ENCODE assay signal across 28 cellular contexts in genomic region chr14:22316473-22316872, GRCh38.
"Had no signal": no experiment of that assay in that cellular context is flagged by ENCODE, and none has a peak within 500 bp of the region (broad histone marks: within the 10 kb centered on the region; RNA-seq: fewer than 3 reads in every experiment).

No MANE protein-coding gene starts in this region.

- H3K36me3 Mint-ChIP-seq: activated naive CD8-positive, alpha-beta T cell treated with anti-CD3 and anti-CD28 coated beads for 36 hours; brain had no signal

- H3K4me3 Mint-ChIP-seq: activated CD4-positive, alpha-beta T cell treated with anti-CD3 and anti-CD28 coated beads for 36 hours; activated CD8-positive, alpha-beta T cell treated with anti-CD3 and anti-CD28 coated beads for 36 hours; activated naive CD8-positive, alpha-beta T cell treated with anti-CD3 and anti-CD28 coated beads for 36 hours; brain had no signal

- H3K4me1 ChIP-seq: breast epithelium, colonic mucosa, gastroesophageal sphincter, heart right ventricle had no signal

- H3K4me2 ChIP-seq: hepatocyte had no signal

- H2AFZ ChIP-seq: hepatocyte had no signal

- H3K79me2 ChIP-seq: hepatocyte had no signal

- H3K9me3 ChIP-seq: ascending aorta, breast epithelium, colonic mucosa, esophagus squamous epithelium, gastroesophageal sphincter, heart right ventricle had no signal

- H3K4me1 Mint-ChIP-seq: activated CD4-positive, alpha-beta T cell treated with anti-CD3 and anti-CD28 coated beads for 36 hours; activated naive CD8-positive, alpha-beta T cell treated with anti-CD3 and anti-CD28 coated beads for 36 hours had no signal

- H3K36me3 ChIP-seq: ascending aorta, breast epithelium, cardiac muscle cell, colonic mucosa, esophagus squamous epithelium, gastroesophageal sphincter, heart right ventricle had no signal

- DNase-seq: activated CD4-positive, alpha-beta T cell treated with anti-CD3 and anti-CD28 coated beads for 36 hours; activated CD4-positive, alpha-beta T cell treated with anti-CD3 and anti-CD28 coated beads, Interleukin-2, amount 50 U/mL, for 1 hour; activated CD4-positive, alpha-beta T cell treated with anti-CD3 and anti-CD28 coated beads, Interleukin-2, amount 50 U/mL, for 48 hours; activated CD4-positive, CD25-positive, alpha-beta regulatory T cell; activated CD4-positive, CD25-positive, alpha-beta regulatory T cell treated with anti-CD3 and anti-CD28 coated beads, Interleukin-2, amount 50 U/mL, for 72 hours; activated CD8-positive, alpha-beta memory T cell treated with anti-CD3 and anti-CD28 coated beads for 24 hours; activated CD8-positive, alpha-beta T cell treated with anti-CD3 and anti-CD28 coated beads for 36 hours; activated gamma-delta T cell; activated naive CD4-positive, alpha-beta T cell treated with Interleukin-2 at 50 U/mL for 16 hours; activated naive CD8-positive, alpha-beta T cell treated with anti-CD3 and anti-CD28 coated beads for 36 hours; activated T-cell treated with anti-CD3 and anti-CD28 coated beads, Interleukin-2, amount 50 U/mL, for 48 hours; central memory CD4-positive, alpha-beta T cell; cerebellar nuclear complex; colonic mucosa; effector CD8-positive, alpha-beta T cell; esophagus squamous epithelium; foreskin melanocyte; heart right ventricle; T-helper 2 cell had no signal

- H3K9me3 Mint-ChIP-seq: activated CD8-positive, alpha-beta T cell treated with anti-CD3 and anti-CD28 coated beads for 36 hours; activated naive CD8-positive, alpha-beta T cell treated with anti-CD3 and anti-CD28 coated beads for 36 hours; brain had no signal

- FAIRE-seq: endometrium, endothelial cell of umbilical vein had no signal

- ATAC-seq: activated CD4-positive, alpha-beta T cell treated with anti-CD3 and anti-CD28 coated beads for 36 hours; activated CD8-positive, alpha-beta T cell treated with anti-CD3 and anti-CD28 coated beads for 36 hours; gastroesophageal sphincter; heart right ventricle had no signal

- H3K27ac ChIP-seq: ascending aorta, breast epithelium, cardiac muscle cell, colonic mucosa, epithelial cell of prostate, esophagus squamous epithelium, gastroesophageal sphincter, heart right ventricle, hepatocyte had no signal

- H3K27me3 ChIP-seq: ascending aorta, breast epithelium, cardiac muscle cell, colonic mucosa, hepatocyte had no signal

- H3K27me3 Mint-ChIP-seq: activated CD4-positive, alpha-beta T cell treated with anti-CD3 and anti-CD28 coated beads for 36 hours; activated CD8-positive, alpha-beta T cell treated with anti-CD3 and anti-CD28 coated beads for 36 hours; activated naive CD8-positive, alpha-beta T cell treated with anti-CD3 and anti-CD28 coated beads for 36 hours had no signal

- H3K27ac Mint-ChIP-seq: activated CD4-positive, alpha-beta T cell treated with anti-CD3 and anti-CD28 coated beads for 36 hours; activated CD8-positive, alpha-beta T cell treated with anti-CD3 and anti-CD28 coated beads for 36 hours; activated naive CD8-positive, alpha-beta T cell treated with anti-CD3 and anti-CD28 coated beads for 36 hours; brain had no signal

- H3K4me3 ChIP-seq: ascending aorta, breast epithelium, cardiac muscle cell, colonic mucosa, esophagus squamous epithelium, gastroesophageal sphincter, heart right ventricle, hepatocyte had no signal
